Comparison of ENCODE assay signal across 27 cellular contexts in genomic region chr14:61655777-61656176, GRCh38. TPM values are rescaled to one million over a fixed set of nuclear protein-coding genes. Genes with fewer than 3 reads are reported as not detected.
DNase-seq lines count a peak whose midpoint lies in the region; ATAC-seq, FAIRE-seq and TF ChIP-seq lines count a peak whose summit lies in the region.
"Had no signal": no experiment of that assay in that cellular context is flagged by ENCODE, and none has a peak within 500 bp of the region (broad histone marks: within the 10 kb centered on the region; RNA-seq: fewer than 3 reads in every experiment).

No MANE protein-coding gene starts in this region.

- no peak overlapping the region for H3K9ac ChIP-seq in HepG2 (ENCODE audit: insufficient read depth, low read depth, low read length)

- H3K4me1 ChIP-seq in HepG2 (ENCODE audit: insufficient read depth, low read length) (peaks cover 8% of the 10 kb centered on the region; the same call in 1 of the 2 replicates), right lobe of liver (no peaks in the 10 kb centered on the region)

- peaks cover 7% of the 10 kb centered on the region for H3K36me3 Mint-ChIP-seq in activated CD4-positive, alpha-beta T cell treated with anti-CD3 and anti-CD28 coated beads, Interleukin-2, amount 10 ng/mL, durations not matched to agents 24 days and 14 days (ENCODE audit: low read depth)
- H3K36me3 Mint-ChIP-seq in activated T-helper 17 cell treated with anti-CD3 and anti-CD28 coated beads, Interleukin-2, amount 50 U/mL, for 72 hours (ENCODE audit: low read depth) = no peaks in the 10 kb centered on the region
- peaks cover 4% of the 10 kb centered on the region for H3K36me3 Mint-ChIP-seq in stimulated activated effector memory CD8-positive, alpha-beta T cell treated with anti-CD3 and anti-CD28 coated beads, Interleukin-12 subunit alpha, Interleukin-12 subunit beta, amount 100 ng/mL, for 72 hours
- H3K36me3 Mint-ChIP-seq in natural killer cell treated with Interleukin-12 subunit alpha and Interleukin-12 subunit beta and Interleukin-15 and Interleukin-18, amount 100 ng/mL, for 72 hours = peaks cover 4% of the 10 kb centered on the region
- H3K36me3 Mint-ChIP-seq: CD8-positive, alpha-beta memory T cell had no signal

- H3K4me2 ChIP-seq in HepG2 (ENCODE audit: low read depth, low read length) = no peak overlapping the region

- in situ Hi-C loops in HepG2 (cut with HindIII; ENCODE audit: extremely low pct_ligation_motif_present, low pct_unique_long_range_greater_than_20kb) = no loop called here

- POLR2A ChIA-PET in HepG2 (lab: Yijun Ruan, JAX) = no interaction called here

- CTCF ChIA-PET in HepG2 (lab: Yijun Ruan, JAX; ENCODE audit: low intra/inter-chr PET ratio, low total read pairs) = no interaction called here

- FAIRE-seq in HepG2 (lab: Jason Lieb, UNC) = no peak
- FAIRE-seq: GM12892 had no signal

- H4K20me1 ChIP-seq in HepG2 (ENCODE audit: insufficient read depth, low read length) = no peaks in the 10 kb centered on the region

- H3K79me2 ChIP-seq in HepG2 (ENCODE audit: insufficient read depth, low read length) = no peaks in the 10 kb centered on the region

- no peak overlapping the region for H3K27ac ChIP-seq in HepG2 (ENCODE audit: extremely low read length, insufficient read depth, low read length)
- no peak overlapping the region for H3K27ac ChIP-seq in right lobe of liver
- H3K27ac ChIP-seq: 22Rv1, C4-2B, SJCRH30 had no signal

- intact Hi-C loops in activated CD4-positive, alpha-beta T cell treated with anti-CD3 and anti-CD28 coated beads, Interleukin-2, amount 10 ng/mL, durations not matched to agents 24 days and 14 days (cut with micrococcal nuclease) = no loop called here
- intact Hi-C loops in HepG2 (cut with micrococcal nuclease; ENCODE audit: unreplicated experiment) = no loop called here
- intact Hi-C loops in right lobe of liver (cut with DNase I) = no loop called here

- H3K9me3 Mint-ChIP-seq in activated CD4-positive, alpha-beta T cell treated with anti-CD3 and anti-CD28 coated beads, Interleukin-2, amount 10 ng/mL, durations not matched to agents 24 days and 14 days = peaks cover 3% of the 10 kb centered on the region
- H3K9me3 Mint-ChIP-seq in activated T-helper 17 cell treated with anti-CD3 and anti-CD28 coated beads, Interleukin-2, amount 50 U/mL, for 72 hours = no peaks in the 10 kb centered on the region
- H3K9me3 Mint-ChIP-seq in stimulated activated effector memory CD8-positive, alpha-beta T cell treated with anti-CD3 and anti-CD28 coated beads, Interleukin-12 subunit alpha, Interleukin-12 subunit beta, amount 100 ng/mL, for 72 hours = no peaks in the 10 kb centered on the region
- H3K9me3 Mint-ChIP-seq in natural killer cell treated with Interleukin-12 subunit alpha and Interleukin-12 subunit beta and Interleukin-15 and Interleukin-18, amount 100 ng/mL, for 72 hours = no peaks in the 10 kb centered on the region
- H3K9me3 Mint-ChIP-seq: CD8-positive, alpha-beta memory T cell had no signal

- TF ChIP-seq CTCF in HepG2 (CRISPR knock-in tag; IDR thresholded peaks at IDR 0.05) (no peak), right lobe of liver (IDR thresholded peaks at IDR 0.05) (no peak)

- H3K27me3 Mint-ChIP-seq in activated CD4-positive, alpha-beta T cell treated with anti-CD3 and anti-CD28 coated beads, Interleukin-2, amount 10 ng/mL, durations not matched to agents 24 days and 14 days = no peaks in the 10 kb centered on the region
- no peaks in the 10 kb centered on the region for H3K27me3 Mint-ChIP-seq in activated T-helper 17 cell treated with anti-CD3 and anti-CD28 coated beads, Interleukin-2, amount 50 U/mL, for 72 hours
- no peaks in the 10 kb centered on the region for H3K27me3 Mint-ChIP-seq in natural killer cell treated with Interleukin-12 subunit alpha and Interleukin-12 subunit beta and Interleukin-15 and Interleukin-18, amount 100 ng/mL, for 72 hours
- H3K27me3 Mint-ChIP-seq: B cell had no signal

- ATAC-seq in HepG2 (no peak), right lobe of liver (no peak)
- ATAC-seq in activated T-helper 17 cell treated with anti-CD3 and anti-CD28 coated beads, Interleukin-2, amount 50 U/mL, for 72 hours (replicated peaks) = no peak
- ATAC-seq in stimulated activated effector memory CD8-positive, alpha-beta T cell treated with anti-CD3 and anti-CD28 coated beads, Interleukin-12 subunit alpha, Interleukin-12 subunit beta, amount 100 ng/mL, for 72 hours = no peak
- no peak for ATAC-seq in natural killer cell treated with Interleukin-12 subunit alpha and Interleukin-12 subunit beta and Interleukin-15 and Interleukin-18, amount 100 ng/mL, for 72 hours
- ATAC-seq: Right ventricle myocardium inferior had no signal

- no peak overlapping the region for H3K4me3 Mint-ChIP-seq in activated CD4-positive, alpha-beta T cell treated with anti-CD3 and anti-CD28 coated beads, Interleukin-2, amount 10 ng/mL, durations not matched to agents 24 days and 14 days
- no peak overlapping the region for H3K4me3 Mint-ChIP-seq in activated T-helper 17 cell treated with anti-CD3 and anti-CD28 coated beads, Interleukin-2, amount 50 U/mL, for 72 hours
- no peak overlapping the region for H3K4me3 Mint-ChIP-seq in stimulated activated effector memory CD8-positive, alpha-beta T cell treated with anti-CD3 and anti-CD28 coated beads, Interleukin-12 subunit alpha, Interleukin-12 subunit beta, amount 100 ng/mL, for 72 hours
- H3K4me3 Mint-ChIP-seq in natural killer cell treated with Interleukin-12 subunit alpha and Interleukin-12 subunit beta and Interleukin-15 and Interleukin-18, amount 100 ng/mL, for 72 hours = no peak overlapping the region
- H3K4me3 Mint-ChIP-seq: B cell had no signal

- BruUV-seq in HepG2 (replicated peaks; lab: Mats Ljungman, UMichigan) = no TSS peak

- no peak overlapping the region for H3K27ac Mint-ChIP-seq in activated CD4-positive, alpha-beta T cell treated with anti-CD3 and anti-CD28 coated beads, Interleukin-2, amount 10 ng/mL, durations not matched to agents 24 days and 14 days
- peak overlapping the region; percentile 53 for H3K27ac Mint-ChIP-seq in activated T-helper 17 cell treated with anti-CD3 and anti-CD28 coated beads, Interleukin-2, amount 50 U/mL, for 72 hours
- peak overlapping the region; percentile 54 for H3K27ac Mint-ChIP-seq in stimulated activated effector memory CD8-positive, alpha-beta T cell treated with anti-CD3 and anti-CD28 coated beads, Interleukin-12 subunit alpha, Interleukin-12 subunit beta, amount 100 ng/mL, for 72 hours
- H3K27ac Mint-ChIP-seq in natural killer cell treated with Interleukin-12 subunit alpha and Interleukin-12 subunit beta and Interleukin-15 and Interleukin-18, amount 100 ng/mL, for 72 hours = peak overlapping the region in 1 of 2 donors; percentile 36
- H3K27ac Mint-ChIP-seq: B cell had no signal

- H3K36me3 ChIP-seq in HepG2 (replicated peaks in 1 of 2; ENCODE audit: control insufficient read depth in 1 of 2, insufficient read depth in 2 of 2, low read length in 2 of 2) (no peaks in the 10 kb centered on the region), right lobe of liver (no peaks in the 10 kb centered on the region)
- H3K36me3 ChIP-seq: SJCRH30 had no signal

- H3K4me1 Mint-ChIP-seq in activated CD4-positive, alpha-beta T cell treated with anti-CD3 and anti-CD28 coated beads, Interleukin-2, amount 10 ng/mL, durations not matched to agents 24 days and 14 days = peaks cover 40% of the 10 kb centered on the region
- peaks cover 17% of the 10 kb centered on the region for H3K4me1 Mint-ChIP-seq in activated T-helper 17 cell treated with anti-CD3 and anti-CD28 coated beads, Interleukin-2, amount 50 U/mL, for 72 hours
- H3K4me1 Mint-ChIP-seq in stimulated activated effector memory CD8-positive, alpha-beta T cell treated with anti-CD3 and anti-CD28 coated beads, Interleukin-12 subunit alpha, Interleukin-12 subunit beta, amount 100 ng/mL, for 72 hours = peaks cover 31% of the 10 kb centered on the region
- H3K4me1 Mint-ChIP-seq in natural killer cell treated with Interleukin-12 subunit alpha and Interleukin-12 subunit beta and Interleukin-15 and Interleukin-18, amount 100 ng/mL, for 72 hours (ENCODE audit: low read depth in 2 of 2) = peaks cover 36 to 50% of the 10 kb centered on the region in 2 donors

- no peak overlapping the region for H2AFZ ChIP-seq in HepG2 (ENCODE audit: low read length)

- peak; percentile 55 for DNase-seq in activated CD4-positive, alpha-beta T cell treated with anti-CD3 and anti-CD28 coated beads, Interleukin-2, amount 10 ng/mL, durations not matched to agents 24 days and 14 days
- DNase-seq in activated CD4-positive, alpha-beta T cell treated with anti-CD3 and anti-CD28 coated beads for 4 hours = no peak
- DNase-seq in HepG2 (ENCODE audit: low spot score) (no peak), right lobe of liver (no peak), activated gamma-delta T cell (lab: John Stamatoyannopoulos, UW) (no peak)
- no peak for DNase-seq in stimulated activated effector memory CD8-positive, alpha-beta T cell treated with anti-CD3 and anti-CD28 coated beads, Interleukin-12 subunit alpha, Interleukin-12 subunit beta, amount 100 ng/mL, for 72 hours (ENCODE audit: low spot score in 2 of 2)
- DNase-seq in natural killer cell treated with Interleukin-12 subunit alpha and Interleukin-12 subunit beta and Interleukin-15 and Interleukin-18, amount 100 ng/mL, for 72 hours (ENCODE audit: low spot score) = no peak
- DNase-seq: CD8-positive, alpha-beta memory T cell; DND-41; GOT3; HCEC 1CT; Kasumi-1; NCI-H1092 treated with DMSO at 0.1 percent for 48 hours; NCI-H1436; NCI-H187; NCI-H2081 treated with DMSO at 0.1 percent for 48 hours; NCI-H2171; NCI-H345; NCI-H510A treated with DMSO at 0.1 percent for 48 hours; NCI-H748 treated with DMSO at 0.1 percent for 48 hours; SJCRH30 had no signal

- WGBS in HepG2 (ENCODE audit: low lambda C conversion rate) = 3% methylated on average over 3 of the region's 3 CpGs
- 68% methylated on average over 3 of the region's 3 CpGs for WGBS in right lobe of liver (ENCODE audit: insufficient coverage, low coverage, low lambda C conversion rate, missing lambda C conversion rate)

- H3K27me3 ChIP-seq in HepG2 (ENCODE audit: control insufficient read depth in 1 of 2, insufficient read depth in 2 of 2, low read length in 2 of 2) (no peaks in the 10 kb centered on the region), right lobe of liver (no peaks in the 10 kb centered on the region)
- H3K27me3 ChIP-seq: SJCRH30 had no signal

- H3K9me3 ChIP-seq in HepG2 (ENCODE audit: low read length) (no peaks in the 10 kb centered on the region), right lobe of liver (no peaks in the 10 kb centered on the region)
- H3K9me3 ChIP-seq: SJCRH30 had no signal

- no peak for TF ChIP-seq POLR2A in HepG2 (IDR thresholded peaks at IDR 0.05; ENCODE audit: insufficient read depth in 1 of 2, low read depth in 2 of 2, low read length in 2 of 2)
- no peak for TF ChIP-seq POLR2A in right lobe of liver (IDR thresholded peaks at IDR 0.05)

- H3K4me3 ChIP-seq in HepG2 (replicated peaks in 1 of 3; ENCODE audit: insufficient read depth in 1 of 3, low read depth in 2 of 3, low read length in 3 of 3) (no peak overlapping the region), right lobe of liver (no peak overlapping the region)
- H3K4me3 ChIP-seq: SJCRH30 had no signal

- TF ChIP-seq EP300 in HepG2 (IDR thresholded peaks at IDR 0.05; ENCODE audit: low read depth in 2 of 2, low read length in 2 of 2) = no peak
- TF ChIP-seq EP300 in HepG2 (CRISPR knock-in tag; IDR thresholded peaks at IDR 0.05; ENCODE audit: borderline replicate concordance) = no peak

- TF ChIP-seq RAD21 in HepG2 (CRISPR knock-in tag; IDR thresholded peaks at IDR 0.05) = no peak

RNA-seq across cellular contexts. Expression of gene HIF1A, which starts 39.5 kb away (rescaled TPM):
- total RNA-seq in activated CD4-positive, alpha-beta T cell treated with anti-CD3 and anti-CD28 coated beads, Interleukin-2, amount 10 ng/mL, durations not matched to agents 24 days and 14 days = 175 and 181 TPM in 2 replicates
- total RNA-seq in HepG2 (2016; rRNA removed; fragmentation: Illumina TruSeq; extraction: Trizol) = 126 and 211 TPM in 2 replicates
- 19.1 and 34.5 TPM in 2 replicates for total RNA-seq in HepG2 (2016; cell fraction: cytosol; rRNA removed; fragmentation: Illumina TruSeq; extraction: Trizol; ENCODE audit: low read depth)
- total RNA-seq in HepG2 (2016; cell fraction: insoluble cytoplasmic fraction; rRNA removed; fragmentation: Illumina TruSeq; extraction: Trizol) = 123 and 189 TPM in 2 replicates
- 36.2 and 39.8 TPM in 2 replicates for total RNA-seq in HepG2 (2016; cell fraction: membrane; rRNA removed; fragmentation: Illumina TruSeq; extraction: Trizol)
- total RNA-seq in HepG2 (2016; cell fraction: nucleus; rRNA removed; fragmentation: Illumina TruSeq; extraction: Trizol) = 102 and 119 TPM in 2 replicates
- 41.0 and 42.8 TPM in 2 replicates for polyA plus RNA-seq in HepG2 (2011; rRNA removed)
- 19.1 and 32.4 TPM in 2 replicates for polyA plus RNA-seq in HepG2 (2011; cell fraction: cytosol; rRNA removed)
- polyA plus RNA-seq in HepG2 (2011; cell fraction: nucleus; rRNA removed) = 26.9 and 40.5 TPM in 2 replicates
- 58.1 and 68.2 TPM in 2 replicates for polyA plus RNA-seq in HepG2 (2012)
- polyA plus RNA-seq in HepG2 (2016; cell fraction: cytosol; fragmentation: Illumina TruSeq; extraction: Trizol; ENCODE audit: low read depth) = 3.1 and 3.4 TPM in 2 replicates
- polyA plus RNA-seq in HepG2 (2016; cell fraction: insoluble cytoplasmic fraction; fragmentation: Illumina TruSeq; extraction: Trizol; ENCODE audit: low read depth) = 155 and 156 TPM in 2 replicates
- polyA plus RNA-seq in HepG2 (2016; cell fraction: membrane; fragmentation: Illumina TruSeq; extraction: Trizol; ENCODE audit: low read depth) = 11.9 and 12.5 TPM in 2 replicates
- polyA plus RNA-seq in HepG2 (2016; cell fraction: nucleus; fragmentation: Illumina TruSeq; extraction: Trizol; ENCODE audit: insufficient read depth, low read depth) = 108 and 129 TPM in 2 replicates
- polyA minus RNA-seq in HepG2 (2011; rRNA and poly(A)+ RNA removed; ENCODE audit: low replicate concordance) = 67.4 and 132 TPM in 2 replicates
- polyA minus RNA-seq in HepG2 (2011; cell fraction: cytosol; rRNA and poly(A)+ RNA removed) = 77.8 and 127 TPM in 2 replicates
- polyA minus RNA-seq in HepG2 (2011; cell fraction: nucleus; rRNA and poly(A)+ RNA removed) = 102 and 161 TPM in 2 replicates
- total RNA-seq in right lobe of liver = 100 to 1,000 TPM in 1 of 6 experiments, 10 to 100 TPM in 5; 15.9 to 117 (median 31.9) TPM
- 100 to 1,000 TPM; 123 to 176 TPM for total RNA-seq in activated T-helper 17 cell treated with anti-CD3 and anti-CD28 coated beads, Interleukin-2, amount 50 U/mL, for 72 hours
- total RNA-seq in natural killer cell treated with Interleukin-12 subunit alpha and Interleukin-12 subunit beta and Interleukin-15 and Interleukin-18, amount 100 ng/mL, for 72 hours = 100 to 1,000 TPM; 452 to 579 TPM
